In the genomic region with DNA sequence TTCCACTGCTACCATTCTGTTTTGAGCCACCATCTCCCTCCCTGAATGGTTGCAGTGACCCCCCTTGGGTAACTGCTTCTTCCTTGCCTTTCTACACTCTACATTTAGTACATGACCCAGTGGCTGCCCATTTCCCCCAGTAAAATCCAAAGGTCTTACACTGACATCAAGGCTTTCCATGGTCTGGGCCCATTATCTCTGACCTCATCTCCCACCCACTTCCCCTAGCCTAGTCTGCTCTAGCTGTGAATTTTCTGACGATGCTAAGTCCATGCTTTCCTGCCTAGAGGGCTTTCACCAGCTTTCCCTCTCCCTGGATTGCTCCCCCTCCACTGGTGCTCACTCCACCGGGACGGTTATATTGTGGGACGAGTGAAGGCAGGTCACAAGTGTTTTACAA, we compare ENCODE assay signal across 1 cellular context.
TF ChIP-seq lines count a peak whose summit lies in the region.

No MANE protein-coding gene starts in this region.

TF ChIP-seq in SK-N-SH treated with all-trans-retinoic acid at 6 μM for 48 hours, 23 proteins besides CTCF, POLR2A, EP300 and RAD21 (continued from another document):
- TF ChIP-seq TCF4 (CRISPR knock-in tag; IDR thresholded peaks at IDR 0.05; ENCODE audit: borderline replicate concordance) (no peak), OSR1 (CRISPR knock-in tag; IDR thresholded peaks at IDR 0.05) (no peak), ZFP3 (CRISPR knock-in tag; IDR thresholded peaks at IDR 0.05) (no peak), PPARA (CRISPR knock-in tag; IDR thresholded peaks at IDR 0.05; ENCODE audit: borderline replicate concordance) (no peak), ZC3H10 (CRISPR knock-in tag; IDR thresholded peaks at IDR 0.05) (no peak), ZFP30 (CRISPR knock-in tag; IDR thresholded peaks at IDR 0.05) (no peak), ESRRG (CRISPR knock-in tag; IDR thresholded peaks at IDR 0.05) (no peak), ZNF70 (CRISPR knock-in tag; IDR thresholded peaks at IDR 0.05) (no peak), ARNTL (CRISPR knock-in tag; IDR thresholded peaks at IDR 0.05; ENCODE audit: borderline replicate concordance, low read depth) (no peak)
- TF ChIP-seq, protein P1, sequence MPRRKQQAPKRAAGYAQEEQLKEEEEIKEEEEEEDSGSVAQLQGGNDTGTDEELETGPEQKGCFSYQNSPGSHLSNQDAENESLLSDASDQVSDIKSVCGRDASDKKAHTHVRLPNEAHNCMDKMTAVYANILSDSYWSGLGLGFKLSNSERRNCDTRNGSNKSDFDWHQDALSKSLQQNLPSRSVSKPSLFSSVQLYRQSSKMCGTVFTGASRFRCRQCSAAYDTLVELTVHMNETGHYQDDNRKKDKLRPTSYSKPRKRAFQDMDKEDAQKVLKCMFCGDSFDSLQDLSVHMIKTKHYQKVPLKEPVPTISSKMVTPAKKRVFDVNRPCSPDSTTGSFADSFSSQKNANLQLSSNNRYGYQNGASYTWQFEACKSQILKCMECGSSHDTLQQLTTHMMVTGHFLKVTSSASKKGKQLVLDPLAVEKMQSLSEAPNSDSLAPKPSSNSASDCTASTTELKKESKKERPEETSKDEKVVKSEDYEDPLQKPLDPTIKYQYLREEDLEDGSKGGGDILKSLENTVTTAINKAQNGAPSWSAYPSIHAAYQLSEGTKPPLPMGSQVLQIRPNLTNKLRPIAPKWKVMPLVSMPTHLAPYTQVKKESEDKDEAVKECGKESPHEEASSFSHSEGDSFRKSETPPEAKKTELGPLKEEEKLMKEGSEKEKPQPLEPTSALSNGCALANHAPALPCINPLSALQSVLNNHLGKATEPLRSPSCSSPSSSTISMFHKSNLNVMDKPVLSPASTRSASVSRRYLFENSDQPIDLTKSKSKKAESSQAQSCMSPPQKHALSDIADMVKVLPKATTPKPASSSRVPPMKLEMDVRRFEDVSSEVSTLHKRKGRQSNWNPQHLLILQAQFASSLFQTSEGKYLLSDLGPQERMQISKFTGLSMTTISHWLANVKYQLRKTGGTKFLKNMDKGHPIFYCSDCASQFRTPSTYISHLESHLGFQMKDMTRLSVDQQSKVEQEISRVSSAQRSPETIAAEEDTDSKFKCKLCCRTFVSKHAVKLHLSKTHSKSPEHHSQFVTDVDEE (CRISPR knock-in tag; IDR thresholded peaks at IDR 0.05) = no peak
- TF ChIP-seq, protein P2, sequence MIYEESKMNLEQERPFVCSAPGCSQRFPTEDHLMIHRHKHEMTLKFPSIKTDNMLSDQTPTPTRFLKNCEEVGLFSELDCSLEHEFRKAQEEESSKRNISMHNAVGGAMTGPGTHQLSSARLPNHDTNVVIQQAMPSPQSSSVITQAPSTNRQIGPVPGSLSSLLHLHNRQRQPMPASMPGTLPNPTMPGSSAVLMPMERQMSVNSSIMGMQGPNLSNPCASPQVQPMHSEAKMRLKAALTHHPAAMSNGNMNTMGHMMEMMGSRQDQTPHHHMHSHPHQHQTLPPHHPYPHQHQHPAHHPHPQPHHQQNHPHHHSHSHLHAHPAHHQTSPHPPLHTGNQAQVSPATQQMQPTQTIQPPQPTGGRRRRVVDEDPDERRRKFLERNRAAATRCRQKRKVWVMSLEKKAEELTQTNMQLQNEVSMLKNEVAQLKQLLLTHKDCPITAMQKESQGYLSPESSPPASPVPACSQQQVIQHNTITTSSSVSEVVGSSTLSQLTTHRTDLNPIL (CRISPR knock-in tag; IDR thresholded peaks at IDR 0.05; ENCODE audit: low read depth) = no peak
- TF ChIP-seq, protein P3, sequence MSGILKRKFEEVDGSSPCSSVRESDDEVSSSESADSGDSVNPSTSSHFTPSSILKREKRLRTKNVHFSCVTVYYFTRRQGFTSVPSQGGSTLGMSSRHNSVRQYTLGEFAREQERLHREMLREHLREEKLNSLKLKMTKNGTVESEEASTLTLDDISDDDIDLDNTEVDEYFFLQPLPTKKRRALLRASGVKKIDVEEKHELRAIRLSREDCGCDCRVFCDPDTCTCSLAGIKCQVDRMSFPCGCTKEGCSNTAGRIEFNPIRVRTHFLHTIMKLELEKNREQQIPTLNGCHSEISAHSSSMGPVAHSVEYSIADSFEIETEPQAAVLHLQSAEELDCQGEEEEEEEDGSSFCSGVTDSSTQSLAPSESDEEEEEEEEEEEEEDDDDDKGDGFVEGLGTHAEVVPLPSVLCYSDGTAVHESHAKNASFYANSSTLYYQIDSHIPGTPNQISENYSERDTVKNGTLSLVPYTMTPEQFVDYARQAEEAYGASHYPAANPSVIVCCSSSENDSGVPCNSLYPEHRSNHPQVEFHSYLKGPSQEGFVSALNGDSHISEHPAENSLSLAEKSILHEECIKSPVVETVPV (CRISPR knock-in tag; IDR thresholded peaks at IDR 0.05) = no peak
